ENCODE assay signal across 23 cellular contexts in genomic region chr14:91742956-91743653, GRCh38. TPM values are rescaled to one million over a fixed set of nuclear protein-coding genes. Genes with fewer than 3 reads are reported as not detected.
DNase-seq lines count a peak whose midpoint lies in the region; ATAC-seq, FAIRE-seq and TF ChIP-seq lines count a peak whose summit lies in the region.
"Had no signal": no experiment of that assay in that cellular context is flagged by ENCODE, and none has a peak within 500 bp of the region (broad histone marks: within the 10 kb centered on the region; RNA-seq: fewer than 3 reads in every experiment).

No MANE protein-coding gene starts in this region.

- H3K27me3 Mint-ChIP-seq in activated T-helper 17 cell treated with anti-CD3 and anti-CD28 coated beads, Interleukin-2, amount 50 U/mL, for 72 hours, result no peaks in the 10 kb centered on the region
- H3K27me3 Mint-ChIP-seq in T-helper 2 cell treated with Interferon-gamma antibody and Interleukin-4, amounts not matched to agents 5 μg/mL and 100 μg/mL, for 36 hours (ENCODE audit: low read depth), result no peaks in the 10 kb centered on the region
- no peaks in the 10 kb centered on the region for H3K27me3 Mint-ChIP-seq in progenitor cell of endocrine pancreas
- H3K27me3 Mint-ChIP-seq: CD4-positive, alpha-beta T cell had no signal

- peaks cover 3% of the 10 kb centered on the region for H3K9me3 Mint-ChIP-seq in activated T-helper 17 cell treated with anti-CD3 and anti-CD28 coated beads, Interleukin-2, amount 50 U/mL, for 72 hours
- peaks cover 5% of the 10 kb centered on the region for H3K9me3 Mint-ChIP-seq in T-helper 2 cell treated with Interferon-gamma antibody and Interleukin-4, amounts not matched to agents 5 μg/mL and 100 μg/mL, for 36 hours
- peaks cover 5% of the 10 kb centered on the region for H3K9me3 Mint-ChIP-seq in progenitor cell of endocrine pancreas (ENCODE audit: low read depth)
- H3K9me3 Mint-ChIP-seq: CD4-positive, alpha-beta T cell; GM23338; H9 had no signal

- intact Hi-C loops in left lung (cut with DNase I), result no loop called here

- no peak for ATAC-seq in activated T-helper 17 cell treated with anti-CD3 and anti-CD28 coated beads, Interleukin-2, amount 50 U/mL, for 72 hours (replicated peaks)
- peak; percentile 66 for ATAC-seq in left lung
- ATAC-seq: GM23338, Panc1 had no signal

- H2AFZ ChIP-seq in smooth muscle cell (ENCODE audit: low read depth), result peak overlapping the region; percentile 40
- H2AFZ ChIP-seq: GM23338 had no signal

- peak; percentile 3 for DNase-seq in CD1c-positive myeloid dendritic cell (ENCODE audit: extremely low spot score)
- DNase-seq in left lung, result no peak
- DNase-seq in smooth muscle cell (lab: John Stamatoyannopoulos, UW; ENCODE audit: unreplicated experiment), result no peak
- DNase-seq in GM19239 (ENCODE audit: insufficient read length, low spot score), result no peak
- no peak for DNase-seq in T-helper 2 cell treated with Interferon-gamma antibody and Interleukin-4, amounts not matched to agents 5 μg/mL and 100 μg/mL, for 36 hours (ENCODE audit: low spot score)
- no peak for DNase-seq in progenitor cell of endocrine pancreas (ENCODE audit: low spot score, unreplicated experiment)
- DNase-seq in kidney glomerular epithelial cell (lab: John Stamatoyannopoulos, UW), result no peak
- DNase-seq: CD4-positive, alpha-beta T cell; H9; IMR-90; NCI-H1048; NCI-H1417; NCI-H1694; NCI-H446 treated with DMSO at 0.1 percent for 48 hours; NCI-H526 treated with DMSO at 0.1 percent for 48 hours; SHP77 had no signal

- H3K4me3 ChIP-seq in left lung, result no peak overlapping the region
- H3K4me3 ChIP-seq in smooth muscle cell, result no peak overlapping the region
- H3K4me3 ChIP-seq: GM23338 had no signal

- H3F3A ChIP-seq in smooth muscle cell (ENCODE audit: low read depth), result no peaks in the 10 kb centered on the region

- peaks cover 5% of the 10 kb centered on the region for H3K4me1 Mint-ChIP-seq in activated T-helper 17 cell treated with anti-CD3 and anti-CD28 coated beads, Interleukin-2, amount 50 U/mL, for 72 hours
- H3K4me1 Mint-ChIP-seq in T-helper 2 cell treated with Interferon-gamma antibody and Interleukin-4, amounts not matched to agents 5 μg/mL and 100 μg/mL, for 36 hours (ENCODE audit: low read depth), result peaks cover 12% of the 10 kb centered on the region
- H3K4me1 Mint-ChIP-seq in progenitor cell of endocrine pancreas (ENCODE audit: low read depth), result no peaks in the 10 kb centered on the region
- H3K4me1 Mint-ChIP-seq: GM23338, H9 had no signal

- no peaks in the 10 kb centered on the region for H3K27me3 ChIP-seq in left lung
- peaks cover 3% of the 10 kb centered on the region for H3K27me3 ChIP-seq in smooth muscle cell (ENCODE audit: low read depth)

- no peak overlapping the region for H3K4me2 ChIP-seq in smooth muscle cell
- H3K4me2 ChIP-seq: GM23338 had no signal

- H3K79me2 ChIP-seq in smooth muscle cell (ENCODE audit: low read depth), result no peaks in the 10 kb centered on the region

- TF ChIP-seq CTCF in left lung (IDR thresholded peaks at IDR 0.05) (no peak), smooth muscle cell (IDR thresholded peaks at IDR 0.05; ENCODE audit: borderline replicate concordance, insufficient read depth, poor library complexity, severe bottlenecking) (no peak), progenitor cell of endocrine pancreas (IDR thresholded peaks at IDR 0.05; ENCODE audit: unreplicated experiment) (no peak)

- H3K9ac ChIP-seq in smooth muscle cell (ENCODE audit: low read depth), result no peak overlapping the region

- no peaks in the 10 kb centered on the region for H3K36me3 Mint-ChIP-seq in activated T-helper 17 cell treated with anti-CD3 and anti-CD28 coated beads, Interleukin-2, amount 50 U/mL, for 72 hours (ENCODE audit: low read depth)
- peaks cover 6% of the 10 kb centered on the region for H3K36me3 Mint-ChIP-seq in T-helper 2 cell treated with Interferon-gamma antibody and Interleukin-4, amounts not matched to agents 5 μg/mL and 100 μg/mL, for 36 hours (ENCODE audit: low read depth)
- no peaks in the 10 kb centered on the region for H3K36me3 Mint-ChIP-seq in progenitor cell of endocrine pancreas (ENCODE audit: insufficient read depth)

- H3K27ac ChIP-seq in left lung (peak overlapping the region; percentile 16 to 59), smooth muscle cell (ENCODE audit: low read depth) (no peak overlapping the region)
- H3K27ac ChIP-seq: RWPE1 had no signal

- H3K36me3 ChIP-seq in left lung (no peaks in the 10 kb centered on the region), smooth muscle cell (ENCODE audit: low read depth) (no peaks in the 10 kb centered on the region)

- H3K9me3 ChIP-seq in left lung, result no peaks in the 10 kb centered on the region
- no peaks in the 10 kb centered on the region for H3K9me3 ChIP-seq in smooth muscle cell (replicated peaks; ENCODE audit: low read depth)

- FAIRE-seq in GM19239 (lab: Jason Lieb, UNC), result no peak
- FAIRE-seq: G401.6 had no signal

- H3K27ac Mint-ChIP-seq in activated T-helper 17 cell treated with anti-CD3 and anti-CD28 coated beads, Interleukin-2, amount 50 U/mL, for 72 hours, result peak overlapping the region; percentile 47
- no peak overlapping the region for H3K27ac Mint-ChIP-seq in T-helper 2 cell treated with Interferon-gamma antibody and Interleukin-4, amounts not matched to agents 5 μg/mL and 100 μg/mL, for 36 hours
- no peak overlapping the region for H3K27ac Mint-ChIP-seq in progenitor cell of endocrine pancreas
- H3K27ac Mint-ChIP-seq: CD4-positive, alpha-beta T cell; GM23338; H9 had no signal

- no peak overlapping the region for H3K4me3 Mint-ChIP-seq in activated T-helper 17 cell treated with anti-CD3 and anti-CD28 coated beads, Interleukin-2, amount 50 U/mL, for 72 hours
- no peak overlapping the region for H3K4me3 Mint-ChIP-seq in T-helper 2 cell treated with Interferon-gamma antibody and Interleukin-4, amounts not matched to agents 5 μg/mL and 100 μg/mL, for 36 hours
- no peak overlapping the region for H3K4me3 Mint-ChIP-seq in progenitor cell of endocrine pancreas (ENCODE audit: low read depth)
- H3K4me3 Mint-ChIP-seq: CD4-positive, alpha-beta T cell; GM23338; H9 had no signal

- H3K4me1 ChIP-seq in left lung, result no peaks in the 10 kb centered on the region
- no peaks in the 10 kb centered on the region for H3K4me1 ChIP-seq in smooth muscle cell (ENCODE audit: low read depth)

- WGBS in smooth muscle cell (ENCODE audit: low lambda C conversion rate), result 96% methylated on average over 2 of the region's 2 CpGs

- no peaks in the 10 kb centered on the region for H4K20me1 ChIP-seq in smooth muscle cell (ENCODE audit: low read depth)

RNA-seq across cellular contexts. Expression of gene CATSPERB, which starts 11.2 kb away (rescaled TPM):
- 1 to 10 TPM in 1 of 2 donors, under 1 TPM in 1; 0.52 to 2.5 TPM for total RNA-seq in activated T-helper 17 cell treated with anti-CD3 and anti-CD28 coated beads, Interleukin-2, amount 50 U/mL, for 72 hours
- total RNA-seq in left lung (1 to 10 TPM; 1.3 to 3.6 TPM), smooth muscle cell (0.18 and 0.27 TPM in 2 replicates), progenitor cell of endocrine pancreas (5.6 and 5.7 TPM in 2 replicates)
- not detected in 2 replicates for polyA plus RNA-seq in smooth muscle cell
- total RNA-seq: A172, IMR-90 had no signal
- polyA plus RNA-seq: BJ, IMR-90 had no signal
